In genomic region chrX:12967711-12968465, GRCh38 we compare ENCODE assay signal across 2 cellular contexts.
TF ChIP-seq lines count a peak whose summit lies in the region.

No MANE protein-coding gene starts in this region.

TF ChIP-seq in liver, 16 proteins besides CTCF, POLR2A, EP300 and RAD21 (continued from another document):
- TF ChIP-seq REST (IDR thresholded peaks at IDR 0.05), result no peak
- no peak for TF ChIP-seq GABPA (IDR thresholded peaks at IDR 0.05 in 1 of 2, conservative IDR thresholded peaks at IDR 0.05 in 1 of 2)
- TF ChIP-seq SP1 (IDR thresholded peaks at IDR 0.05), result no peak

TF ChIP-seq in HepG2, 621 proteins besides CTCF, POLR2A, EP300 and RAD21 (continued from another document):
- no peak for TF ChIP-seq TCF7 (IDR thresholded peaks at IDR 0.05; ENCODE audit: low read depth)
- no peak for TF ChIP-seq PHF5A (CRISPR knock-in tag; IDR thresholded peaks at IDR 0.05; ENCODE audit: low read depth, unreplicated experiment)
- no peak for TF ChIP-seq DMAP1 (CRISPR knock-in tag; IDR thresholded peaks at IDR 0.05)
- no peak for TF ChIP-seq DZIP1 (CRISPR knock-in tag; IDR thresholded peaks at IDR 0.05)
- TF ChIP-seq ZNF605 (CRISPR knock-in tag; IDR thresholded peaks at IDR 0.05), result no peak
- TF ChIP-seq SP4 (CRISPR knock-in tag; IDR thresholded peaks at IDR 0.05), result no peak
- no peak for TF ChIP-seq BORCS8-MEF2B (CRISPR knock-in tag; IDR thresholded peaks at IDR 0.05)
- no peak for TF ChIP-seq NCOA2 (CRISPR knock-in tag; IDR thresholded peaks at IDR 0.05)
- no peak for TF ChIP-seq ZEB1 (IDR thresholded peaks at IDR 0.05; ENCODE audit: insufficient replicate concordance, low read depth)
